9 cellular contexts compared by ENCODE assay signal in genomic region chr20:41151134-41151869, GRCh38. TPM values are rescaled to one million over a fixed set of nuclear protein-coding genes. Genes with fewer than 3 reads are reported as not detected.
DNase-seq lines count a peak whose midpoint lies in the region; ATAC-seq and TF ChIP-seq lines count a peak whose summit lies in the region.
"Had no signal": no experiment of that assay in that cellular context is flagged by ENCODE, and none has a peak within 500 bp of the region (broad histone marks: within the 10 kb centered on the region; RNA-seq: fewer than 3 reads in every experiment).

No MANE protein-coding gene starts in this region.

- peak overlapping the region; percentile 3 for H3K4me3 Mint-ChIP-seq in activated CD4-positive, alpha-beta T cell treated with anti-CD3 and anti-CD28 coated beads for 36 hours
- H3K4me3 Mint-ChIP-seq in activated CD4-positive, alpha-beta memory T cell treated with anti-CD3 and anti-CD28 coated beads, Interleukin-2, amount 10 ng/mL, durations not matched to agents 7 days and 5 days = no peak overlapping the region
- peak overlapping the region; percentile 82 for H3K4me3 Mint-ChIP-seq in glutamatergic neuron (ENCODE audit: unreplicated experiment)

- H3K9me3 Mint-ChIP-seq in activated CD4-positive, alpha-beta T cell treated with anti-CD3 and anti-CD28 coated beads for 36 hours (ENCODE audit: low read depth) = no peaks in the 10 kb centered on the region
- H3K9me3 Mint-ChIP-seq in activated CD4-positive, alpha-beta memory T cell treated with anti-CD3 and anti-CD28 coated beads, Interleukin-2, amount 10 ng/mL, durations not matched to agents 7 days and 5 days = no peaks in the 10 kb centered on the region
- H3K9me3 Mint-ChIP-seq in glutamatergic neuron (ENCODE audit: unreplicated experiment) = peaks cover 11% of the 10 kb centered on the region

- peaks cover 91% of the 10 kb centered on the region for H3K4me1 Mint-ChIP-seq in activated CD4-positive, alpha-beta T cell treated with anti-CD3 and anti-CD28 coated beads for 36 hours
- peaks cover 97% of the 10 kb centered on the region for H3K4me1 Mint-ChIP-seq in activated CD4-positive, alpha-beta memory T cell treated with anti-CD3 and anti-CD28 coated beads, Interleukin-2, amount 10 ng/mL, durations not matched to agents 7 days and 5 days
- peaks cover 45% of the 10 kb centered on the region for H3K4me1 Mint-ChIP-seq in glutamatergic neuron (ENCODE audit: low read depth, unreplicated experiment)

- intact Hi-C loops in activated CD4-positive, alpha-beta T cell treated with anti-CD3 and anti-CD28 coated beads for 36 hours (cut with DNase I, micrococcal nuclease) = no loop called here

- CTCF ChIA-PET in activated CD4-positive, alpha-beta T cell treated with anti-CD3 and anti-CD28 coated beads for 36 hours (lab: Charles Lee) = interaction anchor here (0.5 to 3.4 kb wide), 3 partner anchors 13 to 25 kb away, joined by 4 to 15 read pairs (median 9); no protein-coding TSS in a partner anchor
- CTCF ChIA-PET in activated CD4-positive, alpha-beta memory T cell treated with anti-CD3 and anti-CD28 coated beads, Interleukin-2, amount 10 ng/mL, durations not matched to agents 7 days and 5 days (lab: Charles Lee) = interaction anchor here (0.6 to 5.5 kb wide), 3 partner anchors 9 to 36 kb away, joined by 4 to 48 read pairs (median 5); partner anchors contain the start of gene PLCG1

- H3K27ac Mint-ChIP-seq in activated CD4-positive, alpha-beta T cell treated with anti-CD3 and anti-CD28 coated beads for 36 hours = peak overlapping the region; percentile 93
- peak overlapping the region; percentile 80 for H3K27ac Mint-ChIP-seq in activated CD4-positive, alpha-beta memory T cell treated with anti-CD3 and anti-CD28 coated beads, Interleukin-2, amount 10 ng/mL, durations not matched to agents 7 days and 5 days
- H3K27ac Mint-ChIP-seq in glutamatergic neuron (ENCODE audit: unreplicated experiment) = peak overlapping the region; percentile 95

- POLR2A ChIA-PET in activated CD4-positive, alpha-beta T cell treated with anti-CD3 and anti-CD28 coated beads for 36 hours (lab: Charles Lee) = no interaction called here
- POLR2A ChIA-PET in activated CD4-positive, alpha-beta memory T cell treated with anti-CD3 and anti-CD28 coated beads, Interleukin-2, amount 10 ng/mL, durations not matched to agents 7 days and 5 days (lab: Charles Lee) = interaction anchor here (3.2 to 15.5 kb wide), 2 partner anchors 11 to 15 kb away, joined by 11 to 466 read pairs; partner anchors contain the start of gene PLCG1

- TF ChIP-seq CTCF in glutamatergic neuron (IDR thresholded peaks at IDR 0.05; ENCODE audit: partially characterized antibody, unreplicated experiment) = no peak

- H3K36me3 Mint-ChIP-seq in activated CD4-positive, alpha-beta T cell treated with anti-CD3 and anti-CD28 coated beads for 36 hours (ENCODE audit: low read depth) = peaks cover 35% of the 10 kb centered on the region
- peaks cover 70% of the 10 kb centered on the region for H3K36me3 Mint-ChIP-seq in activated CD4-positive, alpha-beta memory T cell treated with anti-CD3 and anti-CD28 coated beads, Interleukin-2, amount 10 ng/mL, durations not matched to agents 7 days and 5 days (ENCODE audit: low read depth)
- H3K36me3 Mint-ChIP-seq in glutamatergic neuron (ENCODE audit: unreplicated experiment) = peaks cover 12% of the 10 kb centered on the region

- no peak for ATAC-seq in activated CD4-positive, alpha-beta T cell treated with anti-CD3 and anti-CD28 coated beads for 36 hours
- ATAC-seq in HG03108 (IDR thresholded peaks at IDR 0.05; ENCODE audit: unreplicated experiment) = no peak

- H3K27me3 Mint-ChIP-seq in activated CD4-positive, alpha-beta T cell treated with anti-CD3 and anti-CD28 coated beads for 36 hours = no peaks in the 10 kb centered on the region
- no peaks in the 10 kb centered on the region for H3K27me3 Mint-ChIP-seq in activated CD4-positive, alpha-beta memory T cell treated with anti-CD3 and anti-CD28 coated beads, Interleukin-2, amount 10 ng/mL, durations not matched to agents 7 days and 5 days
- peaks cover 24% of the 10 kb centered on the region for H3K27me3 Mint-ChIP-seq in glutamatergic neuron (ENCODE audit: unreplicated experiment)

- no peak for DNase-seq in activated CD4-positive, alpha-beta T cell treated with anti-CD3 and anti-CD28 coated beads for 36 hours
- DNase-seq in activated CD4-positive, alpha-beta T cell treated with anti-CD3 and anti-CD28 coated beads, Interleukin-2, amount 50 U/mL, for 4 hours = no peak
- no peak for DNase-seq in activated CD4-positive, alpha-beta memory T cell treated with anti-CD3 and anti-CD28 coated beads, Interleukin-2, amount 10 ng/mL, durations not matched to agents 7 days and 5 days
- DNase-seq in glutamatergic neuron = no peak
- peak; percentile 30 for DNase-seq in retina
- DNase-seq in HK-2 (ENCODE audit: unreplicated experiment) = no peak
- no peak for DNase-seq in nucleus accumbens (lab: John Stamatoyannopoulos, UW)
- DNase-seq: Calu3 had no signal

RNA-seq across cellular contexts. Expression of gene PLCG1, which starts 14.0 kb away (rescaled TPM):
- total RNA-seq in activated CD4-positive, alpha-beta T cell treated with anti-CD3 and anti-CD28 coated beads for 36 hours = 100 to 1,000 TPM; 185 to 230 TPM
- 100 to 1,000 TPM; 267 to 286 TPM for total RNA-seq in activated CD4-positive, alpha-beta memory T cell treated with anti-CD3 and anti-CD28 coated beads, Interleukin-2, amount 10 ng/mL, durations not matched to agents 7 days and 5 days
- 458 TPM for total RNA-seq in glutamatergic neuron (ENCODE audit: unreplicated experiment)
